Comparison of ENCODE assay signal across 19 cellular contexts in genomic region chr4:74118600-74119351, GRCh38. TPM values are rescaled to one million over a fixed set of nuclear protein-coding genes. Genes with fewer than 3 reads are reported as not detected.
A peak's percentile ranks its signal among the peaks of the same experiment; 100 is the strongest.
DNase-seq lines count a peak whose midpoint lies in the region; ATAC-seq and TF ChIP-seq lines count a peak whose summit lies in the region.
"Had no signal": no experiment of that assay in that cellular context is flagged by ENCODE, and none has a peak within 500 bp of the region (broad histone marks: within the 10 kb centered on the region; RNA-seq: fewer than 3 reads in every experiment).

No MANE protein-coding gene starts in this region.

- H3K9me3 ChIP-seq in heart right ventricle (peaks cover 0 to 5% (median 0%) of the 10 kb centered on the region in 11 donors), right atrium auricular region (no peaks in the 10 kb centered on the region)
- H3K9me3 ChIP-seq: Peyer's patch had no signal

- ATAC-seq in heart right ventricle = no peak
- ATAC-seq in HG02981 (IDR thresholded peaks at IDR 0.05; ENCODE audit: unreplicated experiment) = no peak
- ATAC-seq in WTC11 = no peak
- ATAC-seq: Right ventricle myocardium inferior, SK-N-SH treated with all-trans-retinoic acid at 6 μM for 48 hours had no signal

- intact Hi-C loops in heart right ventricle (cut with DNase I) = no loop called here

- H3K9me3 Mint-ChIP-seq in osteocyte (ENCODE audit: unreplicated experiment) (no peaks in the 10 kb centered on the region), WTC11 (peaks cover 12% of the 10 kb centered on the region)

- H3K4me3 Mint-ChIP-seq in osteocyte (ENCODE audit: unreplicated experiment) (no peak overlapping the region), WTC11 (no peak overlapping the region)
- H3K4me3 Mint-ChIP-seq: CD4-positive, alpha-beta memory T cell had no signal

- no peaks in the 10 kb centered on the region for H3K27me3 ChIP-seq in heart right ventricle
- no peaks in the 10 kb centered on the region for H3K27me3 ChIP-seq in right atrium auricular region
- H3K27me3 ChIP-seq: Peyer's patch had no signal

- H3K27ac ChIP-seq in heart right ventricle (peak overlapping the region in 6 of 10 donors; percentile 41 to 83 (median 78)), right atrium auricular region (no peak overlapping the region)
- H3K27ac ChIP-seq: 22Rv1, HL-60, Peyer's patch had no signal

- peaks cover 13 to 41% (median 27%) of the 10 kb centered on the region in 9 donors for H3K4me1 ChIP-seq in heart right ventricle
- peaks cover 0 to 17% of the 10 kb centered on the region in 2 donors for H3K4me1 ChIP-seq in right atrium auricular region

- H3K36me3 Mint-ChIP-seq in osteocyte (ENCODE audit: unreplicated experiment) = no peaks in the 10 kb centered on the region
- peaks cover 7% of the 10 kb centered on the region; the same call in 1 of the 2 replicates for H3K36me3 Mint-ChIP-seq in WTC11
- H3K36me3 Mint-ChIP-seq: CD4-positive, alpha-beta memory T cell had no signal

- 82 to 95% methylated on average over 6 of the region's 6 CpGs for WGBS in heart right ventricle, 2 donors

- TF ChIP-seq CTCF in heart right ventricle (IDR thresholded peaks at IDR 0.05) (no peak), right atrium auricular region (IDR thresholded peaks at IDR 0.05) (no peak), osteocyte (IDR thresholded peaks at IDR 0.05) (no peak), WTC11 (IDR thresholded peaks at IDR 0.05) (no peak)

- CTCF ChIA-PET in WTC11 (lab: Charles Lee) = no interaction called here

- POLR2A ChIA-PET in WTC11 (lab: Charles Lee) = no interaction called here

- H3K4me1 Mint-ChIP-seq in osteocyte (ENCODE audit: unreplicated experiment) (peaks cover 63% of the 10 kb centered on the region), WTC11 (peaks cover 10% of the 10 kb centered on the region; the same call in 1 of the 2 replicates)
- H3K4me1 Mint-ChIP-seq: CD4-positive, alpha-beta memory T cell had no signal

- peak; percentile 42 for DNase-seq in DMS153 (lab: John Stamatoyannopoulos, UW)
- no peak for DNase-seq in DMS153 treated with DMSO at 0.1 percent for 48 hours (lab: John Stamatoyannopoulos, UW; ENCODE audit: unreplicated experiment)
- no peak for DNase-seq in heart right ventricle
- no peak for DNase-seq in right atrium auricular region (ENCODE audit: low spot score)
- DNase-seq in SHP77 treated with DMSO at 0.1 percent for 48 hours (lab: John Stamatoyannopoulos, UW) = peak; percentile 63
- no peak for DNase-seq in osteocyte (ENCODE audit: extremely low spot score, unreplicated experiment)
- no peak for DNase-seq in WTC11 (ENCODE audit: low spot score)
- DNase-seq: CD4-positive, alpha-beta memory T cell; MV-4-11; NCI-H1694; NCI-H2171; NCI-H82; Peyer's patch; T-helper 1 cell had no signal

- H3K27ac Mint-ChIP-seq in osteocyte (ENCODE audit: unreplicated experiment) = peak overlapping the region; percentile 1
- no peak overlapping the region for H3K27ac Mint-ChIP-seq in WTC11
- H3K27ac Mint-ChIP-seq: CD4-positive, alpha-beta memory T cell had no signal

- H3K27me3 Mint-ChIP-seq in osteocyte (ENCODE audit: unreplicated experiment) (no peaks in the 10 kb centered on the region), WTC11 (ENCODE audit: low read depth) (no peaks in the 10 kb centered on the region)

- no peak overlapping the region for H3K4me3 ChIP-seq in heart right ventricle
- no peak overlapping the region for H3K4me3 ChIP-seq in right atrium auricular region
- H3K4me3 ChIP-seq: Peyer's patch had no signal

- H3K36me3 ChIP-seq in heart right ventricle (no peaks in the 10 kb centered on the region), right atrium auricular region (no peaks in the 10 kb centered on the region)
- H3K36me3 ChIP-seq: Peyer's patch had no signal

TF ChIP-seq in WTC11, 78 proteins besides CTCF, POLR2A, EP300 and RAD21:
- TF ChIP-seq TP53 (CRISPR knock-in tag; IDR thresholded peaks at IDR 0.05) (no peak), ARID4B (CRISPR knock-in tag; IDR thresholded peaks at IDR 0.05; ENCODE audit: borderline replicate concordance) (no peak), EMX1 (CRISPR knock-in tag; IDR thresholded peaks at IDR 0.05) (no peak), FOXJ3 (CRISPR knock-in tag; IDR thresholded peaks at IDR 0.05; ENCODE audit: borderline replicate concordance) (no peak), ATF1 (CRISPR knock-in tag; IDR thresholded peaks at IDR 0.05) (no peak), MYBL2 (CRISPR knock-in tag; IDR thresholded peaks at IDR 0.05) (no peak), ELF4 (CRISPR knock-in tag; IDR thresholded peaks at IDR 0.05; ENCODE audit: low read depth) (no peak)
- TF ChIP-seq, protein P1, sequence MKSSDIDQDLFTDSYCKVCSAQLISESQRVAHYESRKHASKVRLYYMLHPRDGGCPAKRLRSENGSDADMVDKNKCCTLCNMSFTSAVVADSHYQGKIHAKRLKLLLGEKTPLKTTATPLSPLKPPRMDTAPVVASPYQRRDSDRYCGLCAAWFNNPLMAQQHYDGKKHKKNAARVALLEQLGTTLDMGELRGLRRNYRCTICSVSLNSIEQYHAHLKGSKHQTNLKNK (CRISPR knock-in tag; IDR thresholded peaks at IDR 0.05) = no peak

RNA-seq across cellular contexts. Expression of gene CXCL2, which starts 19.8 kb away (rescaled TPM):
- total RNA-seq in heart right ventricle (10 to 100 TPM in 7 of 10 donors, 1 to 10 TPM in 3; 8.1 to 37.2 (median 13.4) TPM), right atrium auricular region (10 to 100 TPM; 19.4 to 21.5 TPM), osteocyte (3.8 and 5.0 TPM in 2 replicates), WTC11 (2021) (1.4 to 1.9 TPM (median 1.7 TPM) in 3 replicates)
- polyA plus RNA-seq in heart right ventricle = 10 to 100 TPM in 1 of 2 donors, 1 to 10 TPM in 1; 7.7 to 28.5 TPM
- polyA plus RNA-seq: CD4-positive, alpha-beta memory T cell had no signal

RNA-seq across cellular contexts. Expression of gene MTHFD2L, which starts 39.1 kb away (rescaled TPM):
- 10 to 100 TPM in 8 of 10 donors, 1 to 10 TPM in 2; 8.1 to 19.3 (median 12.5) TPM for total RNA-seq in heart right ventricle
- polyA plus RNA-seq in heart right ventricle = 1 to 10 TPM; 5.7 to 9.7 TPM
- total RNA-seq in right atrium auricular region = 10 to 100 TPM in 1 of 2 donors, 1 to 10 TPM in 1; 8.3 to 11.5 TPM
- total RNA-seq in osteocyte = 10.7 and 14.7 TPM in 2 replicates
- total RNA-seq in WTC11 (2021) = 9.4 to 10.6 TPM (median 10.5 TPM) in 3 replicates

Comparison
In these comparisons a context has a peak if more than half of its experiments do, and no peak if none do; other contexts are left out.
1. DNase-seq: peak in DMS153 (single experiment) and SHP77 treated with DMSO at 0.1 percent for 48 hours (single experiment); none in DMS153 treated with DMSO at 0.1 percent for 48 hours (single experiment), heart right ventricle (0 of 2), right atrium auricular region (single experiment), osteocyte (single experiment) and WTC11 (single experiment).
2. H3K27ac ChIP-seq: peak in heart right ventricle (6 of 10); none in right atrium auricular region (0 of 2).